In the genomic region with DNA sequence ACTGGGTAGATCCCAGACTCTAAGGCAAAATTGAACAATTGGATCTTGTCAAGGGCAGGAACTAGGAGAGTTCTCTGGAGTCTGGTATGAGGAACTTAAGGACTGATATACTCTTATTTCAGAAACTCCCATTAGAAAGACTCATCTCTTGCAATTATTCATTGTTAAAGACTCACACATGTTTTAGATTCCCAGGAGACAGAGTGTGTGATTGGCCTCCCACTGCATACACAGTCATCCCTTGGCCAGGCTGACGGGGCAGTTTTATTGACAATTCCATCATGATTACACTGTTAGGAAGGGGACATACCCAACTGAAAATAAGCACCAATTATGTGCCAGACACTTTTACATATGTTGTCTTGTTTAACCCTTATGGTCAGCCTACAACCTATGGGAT, we compare ENCODE assay signal across 25 cellular contexts.
DNase-seq lines count a peak whose midpoint lies in the region; ATAC-seq and TF ChIP-seq lines count a peak whose summit lies in the region.
"Had no signal": no experiment of that assay in that cellular context is flagged by ENCODE, and none has a peak within 500 bp of the region (broad histone marks: within the 10 kb centered on the region; RNA-seq: fewer than 3 reads in every experiment).

No MANE protein-coding gene starts in this region.

- peak; percentile 71 for DNase-seq in BJ (ENCODE audit: low read depth)
- peak; percentile 67 for DNase-seq in HS-5 (ENCODE audit: low read depth)
- peak; percentile 23 to 44 for DNase-seq in cardiac fibroblast (ENCODE audit: low read depth in 2 of 2)
- peak; percentile 4 for DNase-seq in myocyte (ENCODE audit: low read depth)
- no peak for DNase-seq in cerebellum (ENCODE audit: low spot score)
- DNase-seq in middle frontal gyrus (ENCODE audit: extremely low spot score, low spot score): no peak
- no peak for DNase-seq in type B pancreatic cell (ENCODE audit: extremely low spot score, unreplicated experiment)
- DNase-seq: activated CD4-positive, CD25-positive, alpha-beta regulatory T cell; activated CD8-positive, alpha-beta memory T cell treated with anti-CD3 and anti-CD28 coated beads for 24 hours; activated naive CD8-positive, alpha-beta T cell treated with anti-CD3 and anti-CD28 coated beads, Interleukin-2, amount 10 ng/mL, durations not matched to agents 7 days and 5 days; C1 segment of cervical spinal cord; cerebellar nuclear complex; DMS53; effector memory CD4-positive, alpha-beta T cell; HCEC 1CT; MM.1S; NCI-H187; NK-92 treated with Interleukin-12 subunit alpha and Interleukin-12 subunit beta, amount 100 ng/mL, for 24 hours had no signal

- H3K27ac Mint-ChIP-seq in type B pancreatic cell: no peak overlapping the region
- H3K27ac Mint-ChIP-seq: activated naive CD8-positive, alpha-beta T cell treated with anti-CD3 and anti-CD28 coated beads, Interleukin-2, amount 10 ng/mL, durations not matched to agents 7 days and 5 days; activated T-helper 1 cell treated with anti-CD3 and anti-CD28 coated beads, Interleukin-12 subunit alpha, Interleukin-12 subunit beta, Interleukin-2, Interleukin-4 antibody, amounts not matched to agents 30 ng/mL and 10 ng/mL and 1 ng/mL, durations not matched to agents 14 hours and 24 hours and 36 hours; T-helper 1 cell treated with Interleukin-12 subunit alpha and Interleukin-12 subunit beta and Interleukin-4 antibody, amounts not matched to agents 30 μg/mL and 1 μg/mL, for 36 hours had no signal

- POLR2A ChIA-PET in BJ (lab: Charles Lee): no interaction called here

- H3K4me1 Mint-ChIP-seq in type B pancreatic cell (ENCODE audit: unreplicated experiment): peaks cover 11% of the 10 kb centered on the region
- H3K4me1 Mint-ChIP-seq: activated naive CD8-positive, alpha-beta T cell treated with anti-CD3 and anti-CD28 coated beads, Interleukin-2, amount 10 ng/mL, durations not matched to agents 7 days and 5 days had no signal

- no peak overlapping the region for H3K4me3 Mint-ChIP-seq in type B pancreatic cell
- H3K4me3 Mint-ChIP-seq: activated naive CD8-positive, alpha-beta T cell treated with anti-CD3 and anti-CD28 coated beads, Interleukin-2, amount 10 ng/mL, durations not matched to agents 7 days and 5 days; activated T-helper 1 cell treated with anti-CD3 and anti-CD28 coated beads, Interleukin-12 subunit alpha, Interleukin-12 subunit beta, Interleukin-2, Interleukin-4 antibody, amounts not matched to agents 30 ng/mL and 10 ng/mL and 1 ng/mL, durations not matched to agents 14 hours and 24 hours and 36 hours; T-helper 1 cell treated with Interleukin-12 subunit alpha and Interleukin-12 subunit beta and Interleukin-4 antibody, amounts not matched to agents 30 μg/mL and 1 μg/mL, for 36 hours had no signal

- H3K9me3 Mint-ChIP-seq in type B pancreatic cell: no peaks in the 10 kb centered on the region
- H3K9me3 Mint-ChIP-seq: activated naive CD8-positive, alpha-beta T cell treated with anti-CD3 and anti-CD28 coated beads, Interleukin-2, amount 10 ng/mL, durations not matched to agents 7 days and 5 days; activated T-helper 1 cell treated with anti-CD3 and anti-CD28 coated beads, Interleukin-12 subunit alpha, Interleukin-12 subunit beta, Interleukin-2, Interleukin-4 antibody, amounts not matched to agents 30 ng/mL and 10 ng/mL and 1 ng/mL, durations not matched to agents 14 hours and 24 hours and 36 hours; T-helper 1 cell treated with Interleukin-12 subunit alpha and Interleukin-12 subunit beta and Interleukin-4 antibody, amounts not matched to agents 30 μg/mL and 1 μg/mL, for 36 hours had no signal

- no peaks in the 10 kb centered on the region for H3K36me3 ChIP-seq in BJ (ENCODE audit: control insufficient read depth, insufficient read depth, low read length)
- H3K36me3 ChIP-seq: gastroesophageal sphincter, thoracic aorta had no signal

- no peaks in the 10 kb centered on the region for H3K27me3 Mint-ChIP-seq in type B pancreatic cell

- CTCF ChIA-PET in BJ (lab: Yijun Ruan, JAX): no interaction called here

- H3K27me3 ChIP-seq in BJ (ENCODE audit: control insufficient read depth, insufficient read depth, low read length): no peaks in the 10 kb centered on the region
- H3K27me3 ChIP-seq: gastroesophageal sphincter had no signal

- ATAC-seq in HG03196 (IDR thresholded peaks at IDR 0.05; ENCODE audit: unreplicated experiment): no peak
- ATAC-seq: gastroesophageal sphincter, left lobe of liver had no signal

- H3K36me3 Mint-ChIP-seq in type B pancreatic cell: no peaks in the 10 kb centered on the region
- H3K36me3 Mint-ChIP-seq: activated naive CD8-positive, alpha-beta T cell treated with anti-CD3 and anti-CD28 coated beads, Interleukin-2, amount 10 ng/mL, durations not matched to agents 7 days and 5 days had no signal

- no peak for TF ChIP-seq CTCF in BJ (IDR thresholded peaks at IDR 0.05; ENCODE audit: insufficient read depth, low read depth, low read length)
- no peak for TF ChIP-seq CTCF in cardiac fibroblast (IDR thresholded peaks at IDR 0.05; ENCODE audit: low read depth, low read length)
- no peak for TF ChIP-seq CTCF in type B pancreatic cell (conservative IDR thresholded peaks at IDR 0.05)

- H3K4me3 ChIP-seq in BJ (ENCODE audit: low read depth, low read length): no peak overlapping the region
- H3K4me3 ChIP-seq in cardiac fibroblast (replicated peaks in 1 of 2; ENCODE audit: low read depth in 2 of 2, low read length in 2 of 2): no peak overlapping the region
- H3K4me3 ChIP-seq: gastroesophageal sphincter, smooth muscle cell, thoracic aorta had no signal

Comparison
In these comparisons a context has a peak if more than half of its experiments do, and no peak if none do; other contexts are left out.
1. DNase-seq: peak in BJ (single experiment), HS-5 (single experiment), cardiac fibroblast (2 of 2) and myocyte (single experiment); none in cerebellum (single experiment), middle frontal gyrus (single experiment) and type B pancreatic cell (single experiment).